ENCODE assay signal across 1 cellular context in the genomic region with DNA sequence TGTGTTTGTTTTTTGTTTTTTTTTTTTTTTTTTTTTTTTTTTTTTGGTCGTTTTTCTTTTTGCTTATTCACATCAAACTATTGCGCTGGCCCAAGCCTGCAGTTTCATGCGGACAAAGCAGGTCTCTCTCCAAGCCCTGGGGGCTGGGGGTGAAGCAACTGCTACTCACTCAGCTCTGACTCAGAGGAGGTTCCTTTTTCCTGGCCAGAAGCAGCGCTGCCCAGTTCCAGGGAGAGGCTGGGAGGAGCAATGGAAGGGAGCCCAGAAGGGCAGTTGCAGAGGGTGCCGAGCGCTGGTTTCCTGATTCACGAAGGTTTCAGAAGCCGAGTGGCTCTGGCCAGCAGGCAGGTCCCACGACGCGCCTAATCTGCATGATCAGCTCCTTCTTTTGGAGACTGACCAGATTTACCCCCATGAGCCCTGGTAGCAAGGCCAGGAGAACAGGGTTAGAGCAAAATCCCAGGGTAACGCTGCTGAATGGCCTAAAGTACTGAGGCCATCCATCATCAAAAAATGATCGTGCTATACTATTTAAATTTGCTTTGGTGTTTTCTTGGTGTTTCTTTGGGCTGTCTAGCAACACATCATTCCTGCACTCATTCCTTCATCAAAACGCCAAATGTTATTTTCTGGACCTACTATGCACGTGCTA.
TF ChIP-seq lines count a peak whose summit lies in the region.

No MANE protein-coding gene starts in this region.

TF ChIP-seq in WTC11, 78 proteins besides CTCF, POLR2A, EP300 and RAD21 (continued from another document):
- TF ChIP-seq ZNF138 (CRISPR knock-in tag; conservative IDR thresholded peaks at IDR 0.05) (no peak), MYBL2 (CRISPR knock-in tag; IDR thresholded peaks at IDR 0.05) (no peak)
- TF ChIP-seq, protein P1, sequence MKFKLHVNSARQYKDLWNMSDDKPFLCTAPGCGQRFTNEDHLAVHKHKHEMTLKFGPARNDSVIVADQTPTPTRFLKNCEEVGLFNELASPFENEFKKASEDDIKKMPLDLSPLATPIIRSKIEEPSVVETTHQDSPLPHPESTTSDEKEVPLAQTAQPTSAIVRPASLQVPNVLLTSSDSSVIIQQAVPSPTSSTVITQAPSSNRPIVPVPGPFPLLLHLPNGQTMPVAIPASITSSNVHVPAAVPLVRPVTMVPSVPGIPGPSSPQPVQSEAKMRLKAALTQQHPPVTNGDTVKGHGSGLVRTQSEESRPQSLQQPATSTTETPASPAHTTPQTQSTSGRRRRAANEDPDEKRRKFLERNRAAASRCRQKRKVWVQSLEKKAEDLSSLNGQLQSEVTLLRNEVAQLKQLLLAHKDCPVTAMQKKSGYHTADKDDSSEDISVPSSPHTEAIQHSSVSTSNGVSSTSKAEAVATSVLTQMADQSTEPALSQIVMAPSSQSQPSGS (CRISPR knock-in tag; IDR thresholded peaks at IDR 0.05; ENCODE audit: borderline replicate concordance, low read depth), result no peak
- TF ChIP-seq, protein P2, sequence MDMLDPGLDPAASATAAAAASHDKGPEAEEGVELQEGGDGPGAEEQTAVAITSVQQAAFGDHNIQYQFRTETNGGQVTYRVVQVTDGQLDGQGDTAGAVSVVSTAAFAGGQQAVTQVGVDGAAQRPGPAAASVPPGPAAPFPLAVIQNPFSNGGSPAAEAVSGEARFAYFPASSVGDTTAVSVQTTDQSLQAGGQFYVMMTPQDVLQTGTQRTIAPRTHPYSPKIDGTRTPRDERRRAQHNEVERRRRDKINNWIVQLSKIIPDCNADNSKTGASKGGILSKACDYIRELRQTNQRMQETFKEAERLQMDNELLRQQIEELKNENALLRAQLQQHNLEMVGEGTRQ (CRISPR knock-in tag; IDR thresholded peaks at IDR 0.05), result no peak
- TF ChIP-seq, protein P3, sequence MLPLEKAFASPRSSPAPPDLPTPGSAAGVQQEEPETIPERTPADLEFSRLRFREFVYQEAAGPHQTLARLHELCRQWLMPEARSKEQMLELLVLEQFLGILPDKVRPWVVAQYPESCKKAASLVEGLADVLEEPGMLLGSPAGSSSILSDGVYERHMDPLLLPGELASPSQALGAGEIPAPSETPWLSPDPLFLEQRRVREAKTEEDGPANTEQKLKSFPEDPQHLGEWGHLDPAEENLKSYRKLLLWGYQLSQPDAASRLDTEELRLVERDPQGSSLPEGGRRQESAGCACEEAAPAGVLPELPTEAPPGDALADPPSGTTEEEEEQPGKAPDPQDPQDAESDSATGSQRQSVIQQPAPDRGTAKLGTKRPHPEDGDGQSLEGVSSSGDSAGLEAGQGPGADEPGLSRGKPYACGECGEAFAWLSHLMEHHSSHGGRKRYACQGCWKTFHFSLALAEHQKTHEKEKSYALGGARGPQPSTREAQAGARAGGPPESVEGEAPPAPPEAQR (CRISPR knock-in tag; IDR thresholded peaks at IDR 0.05), result no peak
